ENCODE assay signal across 24 cellular contexts in the genomic region with DNA sequence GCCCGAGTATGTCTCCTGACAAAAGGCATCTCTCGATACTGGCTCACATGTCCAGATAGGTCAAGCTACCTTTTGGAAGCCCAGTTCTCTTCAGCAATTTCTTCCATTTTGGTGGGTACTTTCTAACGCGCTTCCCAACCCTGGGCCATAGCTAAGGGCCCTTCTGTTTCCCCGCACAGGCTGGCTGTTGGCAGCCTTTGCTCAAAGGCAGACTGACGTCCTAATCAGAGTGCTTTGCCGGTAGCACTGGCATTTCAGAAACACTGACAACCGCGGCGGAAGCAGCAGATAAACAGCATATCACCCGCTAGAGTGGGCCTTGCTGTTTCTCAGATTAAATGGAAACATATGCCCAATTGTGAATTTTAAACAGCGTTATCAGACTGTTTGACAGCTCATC.
"Had no signal": no experiment of that assay in that cellular context is flagged by ENCODE, and none has a peak within 500 bp of the region (broad histone marks: within the 10 kb centered on the region; RNA-seq: fewer than 3 reads in every experiment).

No MANE protein-coding gene starts in this region.

- H3K9me3 ChIP-seq: heart right ventricle, lower lobe of right lung, ovary, stomach, testis, thyroid gland, transverse colon, upper lobe of right lung had no signal

- DNase-seq: heart right ventricle; immature natural killer cell; kidney; lower lobe of right lung; mammary epithelial cell; mesendoderm; naive B cell; natural killer cell; nephron progenitor cell; ovary; stimulated activated CD4-positive, alpha-beta T cell treated with anti-CD3 and anti-CD28 coated beads, Interleukin-12 subunit alpha, Interleukin-12 subunit beta, amount 100 ng/mL, for 4 hours; stimulated activated CD4-positive, alpha-beta T cell treated with anti-CD3 and anti-CD28 coated beads, Interleukin-15, amount 100 ng/mL, for 24 hours; stimulated activated CD4-positive, alpha-beta T cell treated with anti-CD3 and anti-CD28 coated beads, Interleukin-2, amount 100 ng/mL, for 24 hours; stimulated activated CD4-positive, alpha-beta T cell treated with anti-CD3 and anti-CD28 coated beads, Interleukin-4, amount 100 ng/mL, for 1 hour; stimulated activated naive B cell treated with anti-CD40 and anti-IgM and Interleukin-4, amounts not matched to agents 10 μg/mL and 1 μg/mL and 100 μg/mL, for 72 hours; stimulated activated naive CD8-positive, alpha-beta T cell treated with anti-CD3 and anti-CD28 coated beads, Interleukin-15, Interleukin-2, amounts not matched to agents 100 U/mL and 50 U/mL, for 24 hours; stomach; testis; thyroid gland; transverse colon; upper lobe of right lung had no signal

- ATAC-seq: lower lobe of right lung; natural killer cell; sciatic nerve; stimulated activated naive B cell treated with anti-CD40 and anti-IgM and Interleukin-4, amounts not matched to agents 10 μg/mL and 1 μg/mL and 100 μg/mL, for 72 hours; stimulated activated naive CD8-positive, alpha-beta T cell treated with anti-CD3 and anti-CD28 coated beads, Interleukin-15, Interleukin-2, amounts not matched to agents 100 U/mL and 50 U/mL, for 24 hours; upper lobe of right lung had no signal

- H3K36me3 ChIP-seq: heart right ventricle, lower lobe of right lung, ovary, stomach, thyroid gland, transverse colon, upper lobe of right lung had no signal

- H3K4me2 ChIP-seq: hepatocyte had no signal

- H3K4me3 ChIP-seq: heart right ventricle, hepatocyte, lower lobe of right lung, ovary, skin epidermis, stomach, testis, thyroid gland, transverse colon, upper lobe of right lung had no signal

- H3K27me3 ChIP-seq: hepatocyte, ovary, stomach, testis, thyroid gland, transverse colon, upper lobe of right lung had no signal

- H2AFZ ChIP-seq: hepatocyte had no signal

- H3K27ac ChIP-seq: heart right ventricle, hepatocyte, lower lobe of right lung, ovary, skin epidermis, stomach, testis, thyroid gland, transverse colon, upper lobe of right lung had no signal

- H3K79me2 ChIP-seq: hepatocyte had no signal
